ENCODE assay signal across 9 cellular contexts in the genomic region with DNA sequence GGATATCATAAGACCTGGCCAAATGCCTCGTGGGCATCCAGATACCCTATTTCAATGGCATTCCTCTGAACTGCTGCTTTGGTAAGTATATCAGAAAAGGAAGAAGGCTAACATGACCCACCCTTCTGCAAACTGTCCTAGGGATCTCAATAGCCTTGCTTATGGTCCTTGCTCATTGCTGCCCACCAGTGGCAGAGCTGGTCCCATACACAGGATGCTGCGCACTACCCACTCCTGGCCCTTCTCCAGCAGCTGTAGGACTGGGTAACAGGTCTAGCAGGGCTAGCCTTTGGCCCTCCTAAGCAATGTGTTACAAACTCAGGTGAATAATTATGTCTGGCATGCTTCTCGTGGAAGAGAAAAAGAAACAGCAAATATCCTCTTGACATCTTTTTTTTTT.
DNase-seq lines count a peak whose midpoint lies in the region; ATAC-seq and TF ChIP-seq lines count a peak whose summit lies in the region.
"Had no signal": no experiment of that assay in that cellular context is flagged by ENCODE, and none has a peak within 500 bp of the region (broad histone marks: within the 10 kb centered on the region; RNA-seq: fewer than 3 reads in every experiment).

No MANE protein-coding gene starts in this region.

- no peaks in the 10 kb centered on the region for H4K20me1 ChIP-seq in smooth muscle cell (ENCODE audit: low read depth)

- H3K4me1 ChIP-seq in smooth muscle cell (ENCODE audit: low read depth), result peaks cover 8% of the 10 kb centered on the region
- no peaks in the 10 kb centered on the region for H3K4me1 ChIP-seq in CD4-positive, alpha-beta memory T cell (ENCODE audit: insufficient read depth, low read length)

- TF ChIP-seq CTCF in fibroblast of villous mesenchyme (IDR thresholded peaks at IDR 0.05; ENCODE audit: insufficient read depth, low read depth, low read length), result peak; percentile 78
- TF ChIP-seq CTCF in smooth muscle cell (IDR thresholded peaks at IDR 0.05; ENCODE audit: borderline replicate concordance, insufficient read depth, poor library complexity, severe bottlenecking), result peak; percentile 46

- intact Hi-C loops in CD4-positive, alpha-beta memory T cell (cut with micrococcal nuclease), result no loop called here

- H3K27me3 ChIP-seq in smooth muscle cell (ENCODE audit: low read depth), result no peaks in the 10 kb centered on the region
- no peaks in the 10 kb centered on the region for H3K27me3 ChIP-seq in CD4-positive, alpha-beta memory T cell (ENCODE audit: insufficient read depth, low read length)

- H3K9me3 ChIP-seq in smooth muscle cell (replicated peaks; ENCODE audit: low read depth), result no peaks in the 10 kb centered on the region
- H3K9me3 ChIP-seq in CD4-positive, alpha-beta memory T cell (ENCODE audit: control insufficient read depth in 1 of 2, low read length in 2 of 2), result no peaks in the 10 kb centered on the region

- no peak overlapping the region for H3K4me2 ChIP-seq in smooth muscle cell

- no peaks in the 10 kb centered on the region for H3K79me2 ChIP-seq in smooth muscle cell (ENCODE audit: low read depth)

- ATAC-seq in HG02678 (IDR thresholded peaks at IDR 0.05; ENCODE audit: unreplicated experiment) (peak; percentile 69), GM18511 (IDR thresholded peaks at IDR 0.05; ENCODE audit: unreplicated experiment) (no peak)

- 44% methylated on average over 3 of the region's 3 CpGs for WGBS in smooth muscle cell (ENCODE audit: low lambda C conversion rate)

- no peak overlapping the region for H3K4me3 Mint-ChIP-seq in CD4-positive, alpha-beta memory T cell
- H3K4me3 Mint-ChIP-seq: activated naive CD4-positive, alpha-beta T cell treated with anti-CD3 and anti-CD28 coated beads, Interleukin-2, amount 50 U/mL, for 24 hours had no signal

- H3K4me3 ChIP-seq in fibroblast of villous mesenchyme (ENCODE audit: low read depth, low read length) (no peak overlapping the region), smooth muscle cell (no peak overlapping the region)
- no peak overlapping the region for H3K4me3 ChIP-seq in CD4-positive, alpha-beta memory T cell (ENCODE audit: low read length in 2 of 2)

- no peak overlapping the region for H3K9ac ChIP-seq in smooth muscle cell (ENCODE audit: low read depth)

- H3F3A ChIP-seq in smooth muscle cell (ENCODE audit: low read depth), result no peaks in the 10 kb centered on the region

- POLR2A ChIA-PET in CD4-positive, alpha-beta memory T cell (lab: Charles Lee; ENCODE audit: partially characterized antibody), result interaction anchor here (0.7 kb wide), 1 partner anchor 41 kb away, joined by 3 read pairs; no protein-coding TSS in a partner anchor

- H3K9me3 Mint-ChIP-seq in CD4-positive, alpha-beta memory T cell, result peaks cover 0 to 6% (median under 1%) of the 10 kb centered on the region in 8 donors
- H3K9me3 Mint-ChIP-seq: activated naive CD4-positive, alpha-beta T cell treated with anti-CD3 and anti-CD28 coated beads, Interleukin-2, amount 50 U/mL, for 24 hours had no signal

- no peaks in the 10 kb centered on the region for H3K27me3 Mint-ChIP-seq in CD4-positive, alpha-beta memory T cell
- H3K27me3 Mint-ChIP-seq: activated naive CD4-positive, alpha-beta T cell treated with anti-CD3 and anti-CD28 coated beads, Interleukin-2, amount 50 U/mL, for 24 hours had no signal

- CTCF ChIA-PET in CD4-positive, alpha-beta memory T cell (lab: Charles Lee; ENCODE audit: partially characterized antibody), result interaction anchor here (0.9 kb wide), 1 partner anchor 616 kb away, joined by 3 read pairs; no protein-coding TSS in a partner anchor

- H3K36me3 Mint-ChIP-seq in CD4-positive, alpha-beta memory T cell, result no peaks in the 10 kb centered on the region
- H3K36me3 Mint-ChIP-seq: activated naive CD4-positive, alpha-beta T cell treated with anti-CD3 and anti-CD28 coated beads, Interleukin-2, amount 50 U/mL, for 24 hours had no signal

- no peak overlapping the region for H3K27ac Mint-ChIP-seq in CD4-positive, alpha-beta memory T cell
- H3K27ac Mint-ChIP-seq: activated naive CD4-positive, alpha-beta T cell treated with anti-CD3 and anti-CD28 coated beads, Interleukin-2, amount 50 U/mL, for 24 hours had no signal

- H3K4me1 Mint-ChIP-seq in CD4-positive, alpha-beta memory T cell, result no peaks in the 10 kb centered on the region
- H3K4me1 Mint-ChIP-seq: activated naive CD4-positive, alpha-beta T cell treated with anti-CD3 and anti-CD28 coated beads, Interleukin-2, amount 50 U/mL, for 24 hours had no signal

- no peaks in the 10 kb centered on the region for H3K36me3 ChIP-seq in smooth muscle cell (ENCODE audit: low read depth)
- H3K36me3 ChIP-seq in CD4-positive, alpha-beta memory T cell (ENCODE audit: insufficient read depth, low read length), result no peaks in the 10 kb centered on the region

- H3K27ac ChIP-seq in smooth muscle cell (ENCODE audit: low read depth), result no peak overlapping the region
- no peak overlapping the region for H3K27ac ChIP-seq in CD4-positive, alpha-beta memory T cell (ENCODE audit: low read depth, low read length)

- DNase-seq in activated CD4-positive, alpha-beta T cell treated with anti-CD3 and anti-CD28 coated beads for 48 hours, result peak; percentile 41
- DNase-seq in activated CD4-positive, alpha-beta T cell treated with anti-CD3 and anti-CD28 coated beads, Interleukin-2, amount 50 U/mL, for 4 hours, result no peak
- DNase-seq in RPMI7951 (ENCODE audit: low read depth) (peak; percentile 45), fibroblast of villous mesenchyme (ENCODE audit: low read depth) (peak; percentile 34), smooth muscle cell (lab: John Stamatoyannopoulos, UW; ENCODE audit: unreplicated experiment) (no peak)
- DNase-seq in CD4-positive, alpha-beta memory T cell, result no peak

- no peak overlapping the region for H2AFZ ChIP-seq in smooth muscle cell (ENCODE audit: low read depth)

Comparison
In these comparisons a context has a peak if more than half of its experiments do, and no peak if none do; other contexts are left out.
1. DNase-seq: peak in activated CD4-positive, alpha-beta T cell treated with anti-CD3 and anti-CD28 coated beads for 48 hours (single experiment), RPMI7951 (single experiment) and fibroblast of villous mesenchyme (single experiment); none in activated CD4-positive, alpha-beta T cell treated with anti-CD3 and anti-CD28 coated beads, Interleukin-2, amount 50 U/mL, for 4 hours (0 of 2), smooth muscle cell (single experiment) and CD4-positive, alpha-beta memory T cell (0 of 5).